ENCODE assay signal across 21 cellular contexts in the genomic region with DNA sequence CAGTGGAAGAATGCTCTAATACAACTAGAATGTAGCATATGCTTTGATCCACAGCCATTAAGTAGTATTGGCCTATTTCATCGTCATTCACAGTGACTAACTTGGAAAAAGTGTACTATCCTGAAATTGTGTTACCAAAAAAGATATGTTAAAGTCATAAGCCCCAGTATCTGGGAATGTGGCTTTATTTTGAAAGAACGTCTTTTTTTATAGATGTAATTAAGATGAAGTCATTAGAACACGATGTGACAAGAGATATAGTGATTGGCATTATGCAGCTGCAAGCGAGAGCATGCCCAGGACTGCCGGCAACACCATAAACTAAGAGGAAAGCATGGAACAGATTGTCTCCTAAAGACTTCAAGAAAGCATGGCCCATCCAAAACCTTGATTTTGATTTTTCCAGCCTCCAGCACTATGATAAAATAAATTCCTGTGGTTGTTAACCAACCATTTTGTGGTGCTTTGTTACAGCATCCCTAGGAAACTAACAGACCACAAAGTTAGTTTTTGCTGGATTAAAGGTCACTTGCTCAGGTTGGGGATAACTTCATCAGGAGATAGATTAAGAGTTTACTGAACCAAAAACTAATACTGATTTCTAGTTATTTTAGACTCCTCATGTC.
"Had no signal": no experiment of that assay in that cellular context is flagged by ENCODE, and none has a peak within 500 bp of the region (broad histone marks: within the 10 kb centered on the region; RNA-seq: fewer than 3 reads in every experiment).

No MANE protein-coding gene starts in this region.

- ATAC-seq: body of pancreas; heart right ventricle; left colon; naive thymus-derived CD4-positive, alpha-beta T cell had no signal

- DNase-seq: activated CD4-positive, alpha-beta memory T cell treated with anti-CD3 and anti-CD28 coated beads for 36 hours; activated CD4-positive, alpha-beta T cell treated with anti-CD3 and anti-CD28 coated beads for 48 hours; activated naive CD4-positive, alpha-beta T cell treated with Interleukin-2 at 50 U/mL for 16 hours; activated naive CD8-positive, alpha-beta T cell treated with anti-CD3 and anti-CD28 coated beads for 36 hours; activated T-cell treated with anti-CD3 and anti-CD28 coated beads, Interleukin-2, amount 50 U/mL, for 48 hours; amniotic stem cell; body of pancreas; central memory CD4-positive, alpha-beta T cell; effector memory CD4-positive, alpha-beta T cell; heart right ventricle; islet precursor cell; left colon; naive thymus-derived CD4-positive, alpha-beta T cell; posterior cingulate gyrus; retina; spleen; stimulated activated CD4-positive, alpha-beta T cell treated with anti-CD3 and anti-CD28 coated beads, Interleukin-4, amount 100 ng/mL, for 1 hour; stimulated activated naive CD4-positive, alpha-beta T cell treated with Interleukin-2 at 50 U/mL for 16 hours had no signal

- H3K9me3 ChIP-seq: body of pancreas, thoracic aorta had no signal

- H3K27me3 Mint-ChIP-seq: activated CD4-positive, alpha-beta memory T cell treated with anti-CD3 and anti-CD28 coated beads for 36 hours; activated naive CD8-positive, alpha-beta T cell treated with anti-CD3 and anti-CD28 coated beads for 36 hours; naive thymus-derived CD4-positive, alpha-beta T cell; type B pancreatic cell had no signal

- H3K4me3 Mint-ChIP-seq: activated CD4-positive, alpha-beta memory T cell treated with anti-CD3 and anti-CD28 coated beads for 36 hours; activated naive CD8-positive, alpha-beta T cell treated with anti-CD3 and anti-CD28 coated beads for 36 hours; naive thymus-derived CD4-positive, alpha-beta T cell; neural crest cell; type B pancreatic cell had no signal

- H3K36me3 Mint-ChIP-seq: activated CD4-positive, alpha-beta memory T cell treated with anti-CD3 and anti-CD28 coated beads for 36 hours; activated naive CD8-positive, alpha-beta T cell treated with anti-CD3 and anti-CD28 coated beads for 36 hours; naive thymus-derived CD4-positive, alpha-beta T cell; type B pancreatic cell had no signal

- H3K27me3 ChIP-seq: body of pancreas, heart right ventricle, spleen had no signal

- H3K4me1 Mint-ChIP-seq: activated naive CD8-positive, alpha-beta T cell treated with anti-CD3 and anti-CD28 coated beads for 36 hours; naive thymus-derived CD4-positive, alpha-beta T cell; neural crest cell had no signal

- H3K27ac ChIP-seq: body of pancreas, heart right ventricle, spleen, thoracic aorta had no signal

- H3K36me3 ChIP-seq: heart right ventricle, spleen, thoracic aorta had no signal

- H3K4me3 ChIP-seq: body of pancreas, heart right ventricle, spleen, thoracic aorta had no signal

- H3K27ac Mint-ChIP-seq: activated CD4-positive, alpha-beta memory T cell treated with anti-CD3 and anti-CD28 coated beads for 36 hours; activated naive CD8-positive, alpha-beta T cell treated with anti-CD3 and anti-CD28 coated beads for 36 hours; naive thymus-derived CD4-positive, alpha-beta T cell; type B pancreatic cell had no signal

- H3K4me1 ChIP-seq: body of pancreas, heart right ventricle, spleen had no signal
